Comparison of ENCODE assay signal across 1 cellular context in the genomic region with DNA sequence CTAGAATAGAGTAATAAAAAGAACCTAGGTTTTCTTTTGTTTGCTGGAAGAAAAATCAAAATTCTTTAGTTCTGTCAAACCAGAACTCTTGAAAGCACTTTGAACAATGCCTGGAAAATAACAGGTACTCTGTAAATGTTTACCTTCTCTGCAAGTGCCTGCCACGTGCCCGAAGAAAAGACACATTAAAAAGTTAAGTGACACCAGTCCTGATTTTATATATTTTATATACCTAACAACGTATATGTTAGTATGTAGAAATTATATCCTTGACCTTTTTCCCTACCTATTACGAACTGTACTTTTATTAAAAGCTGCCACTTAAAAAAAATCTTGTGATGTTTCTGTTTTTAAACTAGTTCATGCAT.
TF ChIP-seq lines count a peak whose summit lies in the region.

No MANE protein-coding gene starts in this region.

TF ChIP-seq in HepG2, 621 proteins besides CTCF, POLR2A, EP300 and RAD21:
- TF ChIP-seq SOX6 (IDR thresholded peaks at IDR 0.05) = no peak
- TF ChIP-seq SOX6 (CRISPR knock-in tag; IDR thresholded peaks at IDR 0.05) = peak; percentile 22; the same call in 1 of the 2 replicates
- TF ChIP-seq CREB1 (IDR thresholded peaks at IDR 0.05) = no peak
- no peak for TF ChIP-seq CREB1 (CRISPR knock-in tag; IDR thresholded peaks at IDR 0.05)
- no peak for TF ChIP-seq MED1 (CRISPR knock-in tag; IDR thresholded peaks at IDR 0.05)
- TF ChIP-seq, protein P1, sequence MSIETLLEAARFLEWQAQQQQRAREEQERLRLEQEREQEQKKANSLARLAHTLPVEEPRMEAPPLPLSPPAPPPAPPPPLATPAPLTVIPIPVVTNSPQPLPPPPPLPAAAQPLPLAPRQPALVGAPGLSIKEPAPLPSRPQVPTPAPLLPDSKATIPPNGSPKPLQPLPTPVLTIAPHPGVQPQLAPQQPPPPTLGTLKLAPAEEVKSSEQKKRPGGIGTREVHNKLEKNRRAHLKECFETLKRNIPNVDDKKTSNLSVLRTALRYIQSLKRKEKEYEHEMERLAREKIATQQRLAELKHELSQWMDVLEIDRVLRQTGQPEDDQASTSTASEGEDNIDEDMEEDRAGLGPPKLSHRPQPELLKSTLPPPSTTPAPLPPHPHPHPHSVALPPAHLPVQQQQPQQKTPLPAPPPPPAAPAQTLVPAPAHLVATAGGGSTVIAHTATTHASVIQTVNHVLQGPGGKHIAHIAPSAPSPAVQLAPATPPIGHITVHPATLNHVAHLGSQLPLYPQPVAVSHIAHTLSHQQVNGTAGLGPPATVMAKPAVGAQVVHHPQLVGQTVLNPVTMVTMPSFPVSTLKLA (IDR thresholded peaks at IDR 0.05) = peak; percentile 52; the same call in 1 of the 2 replicates
- TF ChIP-seq, protein P2, sequence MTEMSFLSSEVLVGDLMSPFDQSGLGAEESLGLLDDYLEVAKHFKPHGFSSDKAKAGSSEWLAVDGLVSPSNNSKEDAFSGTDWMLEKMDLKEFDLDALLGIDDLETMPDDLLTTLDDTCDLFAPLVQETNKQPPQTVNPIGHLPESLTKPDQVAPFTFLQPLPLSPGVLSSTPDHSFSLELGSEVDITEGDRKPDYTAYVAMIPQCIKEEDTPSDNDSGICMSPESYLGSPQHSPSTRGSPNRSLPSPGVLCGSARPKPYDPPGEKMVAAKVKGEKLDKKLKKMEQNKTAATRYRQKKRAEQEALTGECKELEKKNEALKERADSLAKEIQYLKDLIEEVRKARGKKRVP (CRISPR knock-in tag; IDR thresholded peaks at IDR 0.05) = 0 out of 4 replicates have a peak, but pooled peaks of 1 of the 2 experiments have one; percentile 0
- TF ChIP-seq ZNF205 (CRISPR knock-in tag; IDR thresholded peaks at IDR 0.05) = no peak
- no peak for TF ChIP-seq ZNF780A (CRISPR knock-in tag; IDR thresholded peaks at IDR 0.05)
- TF ChIP-seq FOXA3 (CRISPR knock-in tag; IDR thresholded peaks at IDR 0.05) = peak; percentile 42; the same call in 1 of the 2 replicates
- TF ChIP-seq POLR2AphosphoS5 (IDR thresholded peaks at IDR 0.05; ENCODE audit: low read depth, low read length) = no peak
- TF ChIP-seq, protein P3, sequence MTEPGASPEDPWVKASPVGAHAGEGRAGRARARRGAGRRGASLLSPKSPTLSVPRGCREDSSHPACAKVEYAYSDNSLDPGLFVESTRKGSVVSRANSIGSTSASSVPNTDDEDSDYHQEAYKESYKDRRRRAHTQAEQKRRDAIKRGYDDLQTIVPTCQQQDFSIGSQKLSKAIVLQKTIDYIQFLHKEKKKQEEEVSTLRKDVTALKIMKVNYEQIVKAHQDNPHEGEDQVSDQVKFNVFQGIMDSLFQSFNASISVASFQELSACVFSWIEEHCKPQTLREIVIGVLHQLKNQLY (CRISPR knock-in tag; IDR thresholded peaks at IDR 0.05) = 0 out of 2 replicates have a peak, but pooled peaks have one; percentile 57
- no peak for TF ChIP-seq HCFC1 (IDR thresholded peaks at IDR 0.05; ENCODE audit: low read depth, low read length)
- TF ChIP-seq SOX5 (CRISPR knock-in tag; IDR thresholded peaks at IDR 0.05; ENCODE audit: borderline replicate concordance) = peak; percentile 88
- 0 out of 2 replicates have a peak, but pooled peaks have one; percentile 18 for TF ChIP-seq GATAD2A (CRISPR knock-in tag; IDR thresholded peaks at IDR 0.05)
- no peak for TF ChIP-seq IRF2 (CRISPR knock-in tag; IDR thresholded peaks at IDR 0.05)
- TF ChIP-seq, protein P4, sequence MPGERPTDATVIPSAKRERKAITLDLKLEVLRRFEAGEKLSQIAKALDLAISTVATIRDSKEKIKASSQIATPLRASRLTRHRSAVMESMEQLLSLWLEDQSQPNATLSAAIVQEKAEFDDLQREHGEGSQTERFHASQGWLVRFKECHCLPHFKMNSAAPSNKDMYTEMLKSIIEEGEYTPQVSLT (CRISPR knock-in tag; IDR thresholded peaks at IDR 0.05; ENCODE audit: borderline replicate concordance, low read depth) = no peak
- no peak for TF ChIP-seq ZNF75D (CRISPR knock-in tag; IDR thresholded peaks at IDR 0.05; ENCODE audit: borderline replicate concordance)
- 0 out of 2 replicates have a peak, but pooled peaks have one; percentile 1 for TF ChIP-seq RFXAP (CRISPR knock-in tag; IDR thresholded peaks at IDR 0.05; ENCODE audit: borderline replicate concordance)
- TF ChIP-seq SAP130 (CRISPR knock-in tag; IDR thresholded peaks at IDR 0.05; ENCODE audit: low read depth) = peak; percentile 80
- peak; percentile 43; the same call in 1 of the 2 replicates for TF ChIP-seq THAP11 (CRISPR knock-in tag; IDR thresholded peaks at IDR 0.05)
- TF ChIP-seq, protein P5, sequence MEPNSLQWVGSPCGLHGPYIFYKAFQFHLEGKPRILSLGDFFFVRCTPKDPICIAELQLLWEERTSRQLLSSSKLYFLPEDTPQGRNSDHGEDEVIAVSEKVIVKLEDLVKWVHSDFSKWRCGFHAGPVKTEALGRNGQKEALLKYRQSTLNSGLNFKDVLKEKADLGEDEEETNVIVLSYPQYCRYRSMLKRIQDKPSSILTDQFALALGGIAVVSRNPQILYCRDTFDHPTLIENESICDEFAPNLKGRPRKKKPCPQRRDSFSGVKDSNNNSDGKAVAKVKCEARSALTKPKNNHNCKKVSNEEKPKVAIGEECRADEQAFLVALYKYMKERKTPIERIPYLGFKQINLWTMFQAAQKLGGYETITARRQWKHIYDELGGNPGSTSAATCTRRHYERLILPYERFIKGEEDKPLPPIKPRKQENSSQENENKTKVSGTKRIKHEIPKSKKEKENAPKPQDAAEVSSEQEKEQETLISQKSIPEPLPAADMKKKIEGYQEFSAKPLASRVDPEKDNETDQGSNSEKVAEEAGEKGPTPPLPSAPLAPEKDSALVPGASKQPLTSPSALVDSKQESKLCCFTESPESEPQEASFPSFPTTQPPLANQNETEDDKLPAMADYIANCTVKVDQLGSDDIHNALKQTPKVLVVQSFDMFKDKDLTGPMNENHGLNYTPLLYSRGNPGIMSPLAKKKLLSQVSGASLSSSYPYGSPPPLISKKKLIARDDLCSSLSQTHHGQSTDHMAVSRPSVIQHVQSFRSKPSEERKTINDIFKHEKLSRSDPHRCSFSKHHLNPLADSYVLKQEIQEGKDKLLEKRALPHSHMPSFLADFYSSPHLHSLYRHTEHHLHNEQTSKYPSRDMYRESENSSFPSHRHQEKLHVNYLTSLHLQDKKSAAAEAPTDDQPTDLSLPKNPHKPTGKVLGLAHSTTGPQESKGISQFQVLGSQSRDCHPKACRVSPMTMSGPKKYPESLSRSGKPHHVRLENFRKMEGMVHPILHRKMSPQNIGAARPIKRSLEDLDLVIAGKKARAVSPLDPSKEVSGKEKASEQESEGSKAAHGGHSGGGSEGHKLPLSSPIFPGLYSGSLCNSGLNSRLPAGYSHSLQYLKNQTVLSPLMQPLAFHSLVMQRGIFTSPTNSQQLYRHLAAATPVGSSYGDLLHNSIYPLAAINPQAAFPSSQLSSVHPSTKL (CRISPR knock-in tag; IDR thresholded peaks at IDR 0.05) = 0 out of 2 replicates have a peak, but pooled peaks have one; percentile 38
- TF ChIP-seq MAFG (CRISPR knock-in tag; IDR thresholded peaks at IDR 0.05) = no peak
- TF ChIP-seq, protein P6, sequence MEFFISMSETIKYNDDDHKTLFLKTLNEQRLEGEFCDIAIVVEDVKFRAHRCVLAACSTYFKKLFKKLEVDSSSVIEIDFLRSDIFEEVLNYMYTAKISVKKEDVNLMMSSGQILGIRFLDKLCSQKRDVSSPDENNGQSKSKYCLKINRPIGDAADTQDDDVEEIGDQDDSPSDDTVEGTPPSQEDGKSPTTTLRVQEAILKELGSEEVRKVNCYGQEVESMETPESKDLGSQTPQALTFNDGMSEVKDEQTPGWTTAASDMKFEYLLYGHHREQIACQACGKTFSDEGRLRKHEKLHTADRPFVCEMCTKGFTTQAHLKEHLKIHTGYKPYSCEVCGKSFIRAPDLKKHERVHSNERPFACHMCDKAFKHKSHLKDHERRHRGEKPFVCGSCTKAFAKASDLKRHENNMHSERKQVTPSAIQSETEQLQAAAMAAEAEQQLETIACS (CRISPR knock-in tag; IDR thresholded peaks at IDR 0.05) = no peak
- TF ChIP-seq PHF20 (CRISPR knock-in tag; IDR thresholded peaks at IDR 0.05) = no peak
- TF ChIP-seq MXI1 (IDR thresholded peaks at IDR 0.05; ENCODE audit: borderline replicate concordance, low read depth, low read length) = peak; percentile 67; the same call in 1 of the 3 replicates
- TF ChIP-seq, protein P7, sequence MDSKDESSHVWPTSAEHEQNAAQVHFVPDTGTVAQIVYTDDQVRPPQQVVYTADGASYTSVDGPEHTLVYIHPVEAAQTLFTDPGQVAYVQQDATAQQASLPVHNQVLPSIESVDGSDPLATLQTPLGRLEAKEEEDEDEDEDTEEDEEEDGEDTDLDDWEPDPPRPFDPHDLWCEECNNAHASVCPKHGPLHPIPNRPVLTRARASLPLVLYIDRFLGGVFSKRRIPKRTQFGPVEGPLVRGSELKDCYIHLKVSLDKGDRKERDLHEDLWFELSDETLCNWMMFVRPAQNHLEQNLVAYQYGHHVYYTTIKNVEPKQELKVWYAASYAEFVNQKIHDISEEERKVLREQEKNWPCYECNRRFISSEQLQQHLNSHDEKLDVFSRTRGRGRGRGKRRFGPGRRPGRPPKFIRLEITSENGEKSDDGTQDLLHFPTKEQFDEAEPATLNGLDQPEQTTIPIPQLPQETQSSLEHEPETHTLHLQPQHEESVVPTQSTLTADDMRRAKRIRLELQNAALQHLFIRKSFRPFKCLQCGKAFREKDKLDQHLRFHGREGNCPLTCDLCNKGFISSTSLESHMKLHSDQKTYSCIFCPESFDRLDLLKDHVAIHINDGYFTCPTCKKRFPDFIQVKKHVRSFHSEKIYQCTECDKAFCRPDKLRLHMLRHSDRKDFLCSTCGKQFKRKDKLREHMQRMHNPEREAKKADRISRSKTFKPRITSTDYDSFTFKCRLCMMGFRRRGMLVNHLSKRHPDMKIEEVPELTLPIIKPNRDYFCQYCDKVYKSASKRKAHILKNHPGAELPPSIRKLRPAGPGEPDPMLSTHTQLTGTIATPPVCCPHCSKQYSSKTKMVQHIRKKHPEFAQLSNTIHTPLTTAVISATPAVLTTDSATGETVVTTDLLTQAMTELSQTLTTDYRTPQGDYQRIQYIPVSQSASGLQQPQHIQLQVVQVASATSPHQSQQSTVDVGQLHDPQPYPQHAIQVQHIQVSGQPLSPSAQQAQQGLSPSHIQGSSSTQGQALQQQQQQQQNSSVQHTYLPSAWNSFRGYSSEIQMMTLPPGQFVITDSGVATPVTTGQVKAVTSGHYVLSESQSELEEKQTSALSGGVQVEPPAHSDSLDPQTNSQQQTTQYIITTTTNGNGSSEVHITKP (CRISPR knock-in tag; IDR thresholded peaks at IDR 0.05; ENCODE audit: low read depth) = no peak
- no peak for TF ChIP-seq ISX (CRISPR knock-in tag; conservative IDR thresholded peaks at IDR 0.05)
- TF ChIP-seq, protein P8, sequence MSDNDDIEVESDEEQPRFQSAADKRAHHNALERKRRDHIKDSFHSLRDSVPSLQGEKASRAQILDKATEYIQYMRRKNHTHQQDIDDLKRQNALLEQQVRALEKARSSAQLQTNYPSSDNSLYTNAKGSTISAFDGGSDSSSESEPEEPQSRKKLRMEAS (IDR thresholded peaks at IDR 0.05) = peak; percentile 70; the same call in 1 of the 2 replicates
- no peak for TF ChIP-seq ZNF329 (CRISPR knock-in tag; IDR thresholded peaks at IDR 0.05; ENCODE audit: low read depth)
- TF ChIP-seq, protein P9, sequence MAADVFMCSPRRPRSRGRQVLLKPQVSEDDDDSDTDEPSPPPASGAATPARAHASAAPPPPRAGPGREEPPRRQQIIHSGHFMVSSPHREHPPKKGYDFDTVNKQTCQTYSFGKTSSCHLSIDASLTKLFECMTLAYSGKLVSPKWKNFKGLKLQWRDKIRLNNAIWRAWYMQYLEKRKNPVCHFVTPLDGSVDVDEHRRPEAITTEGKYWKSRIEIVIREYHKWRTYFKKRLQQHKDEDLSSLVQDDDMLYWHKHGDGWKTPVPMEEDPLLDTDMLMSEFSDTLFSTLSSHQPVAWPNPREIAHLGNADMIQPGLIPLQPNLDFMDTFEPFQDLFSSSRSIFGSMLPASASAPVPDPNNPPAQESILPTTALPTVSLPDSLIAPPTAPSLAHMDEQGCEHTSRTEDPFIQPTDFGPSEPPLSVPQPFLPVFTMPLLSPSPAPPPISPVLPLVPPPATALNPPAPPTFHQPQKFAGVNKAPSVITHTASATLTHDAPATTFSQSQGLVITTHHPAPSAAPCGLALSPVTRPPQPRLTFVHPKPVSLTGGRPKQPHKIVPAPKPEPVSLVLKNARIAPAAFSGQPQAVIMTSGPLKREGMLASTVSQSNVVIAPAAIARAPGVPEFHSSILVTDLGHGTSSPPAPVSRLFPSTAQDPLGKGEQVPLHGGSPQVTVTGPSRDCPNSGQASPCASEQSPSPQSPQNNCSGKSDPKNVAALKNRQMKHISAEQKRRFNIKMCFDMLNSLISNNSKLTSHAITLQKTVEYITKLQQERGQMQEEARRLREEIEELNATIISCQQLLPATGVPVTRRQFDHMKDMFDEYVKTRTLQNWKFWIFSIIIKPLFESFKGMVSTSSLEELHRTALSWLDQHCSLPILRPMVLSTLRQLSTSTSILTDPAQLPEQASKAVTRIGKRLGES (CRISPR knock-in tag; IDR thresholded peaks at IDR 0.05; ENCODE audit: borderline replicate concordance) = 0 out of 2 replicates have a peak, but pooled peaks have one; percentile 35
- TF ChIP-seq SOX13 (IDR thresholded peaks at IDR 0.05) = no peak
- peak in 1 of 2 experiments; percentile 79; a peak in 2 of 4 replicates for TF ChIP-seq SOX13 (CRISPR knock-in tag; conservative IDR thresholded peaks at IDR 0.05 in 1 of 2, IDR thresholded peaks at IDR 0.05 in 1 of 2)
- TF ChIP-seq TMF1 (CRISPR knock-in tag; IDR thresholded peaks at IDR 0.05; ENCODE audit: low read depth) = no peak
- peak; percentile 64; the same call in 1 of the 2 replicates for TF ChIP-seq BHLHE40 (IDR thresholded peaks at IDR 0.05; ENCODE audit: low read length)
